8 cellular contexts compared by ENCODE assay signal in genomic region chr7:124764847-124765400, GRCh38. TPM values are rescaled to one million over a fixed set of nuclear protein-coding genes. Genes with fewer than 3 reads are reported as not detected.
DNase-seq lines count a peak whose midpoint lies in the region; ATAC-seq, FAIRE-seq and TF ChIP-seq lines count a peak whose summit lies in the region.

No MANE protein-coding gene starts in this region.

- H3K4me3 ChIP-seq in ACC112 (ENCODE audit: low read depth, low read length) (peak overlapping the region; percentile 67), gastroesophageal sphincter (peak overlapping the region; percentile 39 to 66), pancreas (peak overlapping the region; percentile 12 to 57 (median 37))

- intact Hi-C loops in pancreas (cut with DNase I): no loop called here

- H3K36me3 Mint-ChIP-seq in activated T-cell treated with anti-CD3 and anti-CD28 coated beads, Interleukin-2, amount 50 U/mL, for 24 hours (ENCODE audit: low read depth): no peaks in the 10 kb centered on the region

- no peak overlapping the region for H2AFZ ChIP-seq in ACC112 (ENCODE audit: low read length, unreplicated experiment)

- no peak for FAIRE-seq in pancreas (lab: Jason Lieb, UNC)

- TF ChIP-seq CTCF in gastroesophageal sphincter (IDR thresholded peaks at IDR 0.05) (no peak), pancreas (IDR thresholded peaks at IDR 0.05) (no peak)

- ATAC-seq in GM19023 (IDR thresholded peaks at IDR 0.05; ENCODE audit: unreplicated experiment) (peak; percentile 38), HG03442 (IDR thresholded peaks at IDR 0.05; ENCODE audit: unreplicated experiment) (peak; percentile 36), gastroesophageal sphincter (peak; percentile 5), pancreas (peak; percentile 57 to 69 (median 63))

- peak; percentile 45 for DNase-seq in activated T-cell treated with anti-CD3 and anti-CD28 coated beads, Interleukin-2, amount 50 U/mL, for 24 hours
- DNase-seq in pancreas: peak in 5 of 6 donors; percentile 21 to 80 (median 38)
- no peak for DNase-seq in middle frontal gyrus (ENCODE audit: extremely low spot score, low spot score)
- DNase-seq in NCI-H146 treated with DMSO at 0.1 percent for 48 hours (lab: John Stamatoyannopoulos, UW; ENCODE audit: unreplicated experiment): no peak

- peaks cover 67% of the 10 kb centered on the region for H3K27me3 Mint-ChIP-seq in activated T-cell treated with anti-CD3 and anti-CD28 coated beads, Interleukin-2, amount 50 U/mL, for 24 hours

- H3K4me1 ChIP-seq in ACC112 (ENCODE audit: control insufficient read depth, insufficient read depth, low read length, unreplicated experiment) (no peaks in the 10 kb centered on the region), gastroesophageal sphincter (peaks cover 0 to 37% (median 0%) of the 10 kb centered on the region in 3 donors), pancreas (peaks cover 0 to 3% (median 0%) of the 10 kb centered on the region in 3 donors)

- no peak for TF ChIP-seq POLR2A in gastroesophageal sphincter (IDR thresholded peaks at IDR 0.05)

- H3K4me3 Mint-ChIP-seq in activated T-cell treated with anti-CD3 and anti-CD28 coated beads, Interleukin-2, amount 50 U/mL, for 24 hours: peak overlapping the region; percentile 72

- H3K9me3 ChIP-seq in gastroesophageal sphincter (no peaks in the 10 kb centered on the region), pancreas (no peaks in the 10 kb centered on the region)

- H3K36me3 ChIP-seq in ACC112 (ENCODE audit: insufficient read depth, low read length) (no peaks in the 10 kb centered on the region), gastroesophageal sphincter (no peaks in the 10 kb centered on the region), pancreas (no peaks in the 10 kb centered on the region)

- no peaks in the 10 kb centered on the region for H3K9me3 Mint-ChIP-seq in activated T-cell treated with anti-CD3 and anti-CD28 coated beads, Interleukin-2, amount 50 U/mL, for 24 hours

- H3K79me2 ChIP-seq in ACC112 (ENCODE audit: control insufficient read depth, insufficient read depth, low read length, unreplicated experiment): no peaks in the 10 kb centered on the region

- H3K27ac Mint-ChIP-seq in activated T-cell treated with anti-CD3 and anti-CD28 coated beads, Interleukin-2, amount 50 U/mL, for 24 hours: no peak overlapping the region

- H3K27me3 ChIP-seq in ACC112 (ENCODE audit: insufficient read depth, low read length) (peaks cover 62% of the 10 kb centered on the region), gastroesophageal sphincter (peaks cover 27% of the 10 kb centered on the region), pancreas (no peaks in the 10 kb centered on the region)

- 0% methylated on average over 3 to 5 of the region's 26 CpGs for whole genome bisulfite sequencing in gastroesophageal sphincter (ENCODE audit: low coverage in 1 of 2), 2 donors
- 1% methylated on average over 26 of the region's 26 CpGs for WGBS in pancreas, 2 donors

- H3K4me1 Mint-ChIP-seq in activated T-cell treated with anti-CD3 and anti-CD28 coated beads, Interleukin-2, amount 50 U/mL, for 24 hours (ENCODE audit: low read depth): peaks cover 16% of the 10 kb centered on the region

- no peak overlapping the region for H3K27ac ChIP-seq in ACC112 (ENCODE audit: low read depth, low read length)
- H3K27ac ChIP-seq in gastroesophageal sphincter: peak overlapping the region in 3 of 4 donors; percentile 79 to 81 (median 79)
- H3K27ac ChIP-seq in pancreas: peak overlapping the region in 3 of 4 donors; percentile 0 to 65 (median 63)

- TF ChIP-seq EP300 in gastroesophageal sphincter (IDR thresholded peaks at IDR 0.05): no peak

RNA-seq across cellular contexts. Expression of gene GPR37, which starts 0.7 kb away (rescaled TPM):
- total RNA-seq in gastroesophageal sphincter (10 to 100 TPM in 3 of 4 donors, 1 to 10 TPM in 1; 2.5 to 14.7 (median 11.2) TPM), pancreas (1 to 10 TPM in 5 of 6 donors, under 1 TPM in 1; 0.87 to 3.9 (median 2.3) TPM)
- 1 to 10 TPM in 1 of 2 donors, under 1 TPM in 1; 0.80 to 2.3 TPM for polyA plus RNA-seq in pancreas

Comparison
In these comparisons a context has a peak if more than half of its experiments do, and no peak if none do; other contexts are left out.
1. ATAC-seq: peak in every context shown above with its lines; median percentile 63 in pancreas; 38 in GM19023; 36 in HG03442; 5 in gastroesophageal sphincter.
2. DNase-seq: peak in activated T-cell treated with anti-CD3 and anti-CD28 coated beads, Interleukin-2, amount 50 U/mL, for 24 hours (single experiment) and pancreas (5 of 6); none in middle frontal gyrus (single experiment) and NCI-H146 treated with DMSO at 0.1 percent for 48 hours (single experiment).
3. Peak in every context shown above with its lines, with median percentiles within 50 percentile points of each other: H3K4me3 ChIP-seq.